In genomic region chr7:27739301-27739913, GRCh38 we compare ENCODE assay signal across 8 cellular contexts. TPM values are rescaled to one million over a fixed set of nuclear protein-coding genes. Genes with fewer than 3 reads are reported as not detected.
DNase-seq lines count a peak whose midpoint lies in the region; ATAC-seq and TF ChIP-seq lines count a peak whose summit lies in the region.

No MANE protein-coding gene starts in this region.

- CTCF ChIA-PET in activated CD8-positive, alpha-beta T cell treated with anti-CD3 and anti-CD28 coated beads, Interleukin-2, amount 10 ng/mL, durations not matched to agents 7 days and 5 days (lab: Charles Lee) = interaction anchor here (0.7 to 1.8 kb wide), 5 partner anchors 14 to 323 kb away, joined by 3 to 4 read pairs (median 3); partner anchors contain the start of gene HIBADH

- peak overlapping the region; percentile 92 for H3K9ac ChIP-seq in HUES6 (ENCODE audit: low read length)

- POLR2A ChIA-PET in activated CD8-positive, alpha-beta T cell treated with anti-CD3 and anti-CD28 coated beads, Interleukin-2, amount 10 ng/mL, durations not matched to agents 7 days and 5 days (lab: Charles Lee) = interaction anchor here (0.6 to 2.7 kb wide), 6 partner anchors 8 to 1527 kb away, joined by 3 to 24 read pairs (median 4); partner anchors contain the start of gene HIBADH

- H3K9me3 ChIP-seq in HUES6 (ENCODE audit: control insufficient read depth, insufficient read depth, low read depth, low read length) = no peaks in the 10 kb centered on the region
- H3K9me3 ChIP-seq in heart right ventricle = no peaks in the 10 kb centered on the region

- H3K9me3 Mint-ChIP-seq in activated CD8-positive, alpha-beta T cell treated with anti-CD3 and anti-CD28 coated beads, Interleukin-2, amount 10 ng/mL, durations not matched to agents 7 days and 5 days (ENCODE audit: insufficient read depth) = no peaks in the 10 kb centered on the region

- peak overlapping the region; percentile 69; the same call in 1 of the 2 replicates for H3K27ac ChIP-seq in HUES6 (ENCODE audit: low read depth, low read length)
- H3K27ac ChIP-seq in heart right ventricle = peak overlapping the region; percentile 89 to 99 (median 96)

- intact Hi-C loops in heart right ventricle (cut with DNase I) = loop anchor here in 2 of 10 donors (5.0 kb wide), 2 partner anchors 67 to 77 kb away; partner anchors contain the start of gene HIBADH (in 1 of the 2)

- DNase-seq in NCI-H1694 (lab: John Stamatoyannopoulos, UW) = peak; percentile 24
- no peak for DNase-seq in NCI-H1694 treated with DMSO at 0.1 percent for 48 hours (lab: John Stamatoyannopoulos, UW)
- no peak for DNase-seq in activated CD8-positive, alpha-beta T cell treated with anti-CD3 and anti-CD28 coated beads, Interleukin-2, amount 10 ng/mL, durations not matched to agents 7 days and 5 days
- no peak for DNase-seq in heart right ventricle
- DNase-seq in skeletal muscle cell (ENCODE audit: low read depth) = no peak
- no peak for DNase-seq in NK-92 (lab: John Stamatoyannopoulos, UW; ENCODE audit: unreplicated experiment)

- WGBS in heart right ventricle, 2 donors = 5% methylated on average over 17 of the region's 17 CpGs

- H3K27me3 ChIP-seq in HUES6 (ENCODE audit: control insufficient read depth, insufficient read depth, low read length) (no peaks in the 10 kb centered on the region), heart right ventricle (no peaks in the 10 kb centered on the region)

- H3K4me1 ChIP-seq in HUES6 (ENCODE audit: control insufficient read depth, insufficient read depth, low read length) (peaks cover 7% of the 10 kb centered on the region; the same call in 1 of the 2 replicates), heart right ventricle (peaks cover 6 to 37% (median 22%) of the 10 kb centered on the region in 9 donors)

- peaks cover 8% of the 10 kb centered on the region for H3K36me3 Mint-ChIP-seq in activated CD8-positive, alpha-beta T cell treated with anti-CD3 and anti-CD28 coated beads, Interleukin-2, amount 10 ng/mL, durations not matched to agents 7 days and 5 days (ENCODE audit: low read depth)

- peak overlapping the region; percentile 98 for H3K27ac Mint-ChIP-seq in activated CD8-positive, alpha-beta T cell treated with anti-CD3 and anti-CD28 coated beads, Interleukin-2, amount 10 ng/mL, durations not matched to agents 7 days and 5 days

- H3K4me1 Mint-ChIP-seq in activated CD8-positive, alpha-beta T cell treated with anti-CD3 and anti-CD28 coated beads, Interleukin-2, amount 10 ng/mL, durations not matched to agents 7 days and 5 days (ENCODE audit: low read depth) = peaks cover 22% of the 10 kb centered on the region

- peaks cover 12% of the 10 kb centered on the region for H3K27me3 Mint-ChIP-seq in activated CD8-positive, alpha-beta T cell treated with anti-CD3 and anti-CD28 coated beads, Interleukin-2, amount 10 ng/mL, durations not matched to agents 7 days and 5 days (ENCODE audit: low read depth)

- H3K4me3 ChIP-seq in HUES6 (ENCODE audit: low read depth, low read length) = peak overlapping the region; percentile 68
- peak overlapping the region; percentile 70 to 94 (median 89) for H3K4me3 ChIP-seq in heart right ventricle
- peak overlapping the region; percentile 98 for H3K4me3 ChIP-seq in skeletal muscle cell (ENCODE audit: low read depth, low read length)

- H3K4me3 Mint-ChIP-seq in activated CD8-positive, alpha-beta T cell treated with anti-CD3 and anti-CD28 coated beads, Interleukin-2, amount 10 ng/mL, durations not matched to agents 7 days and 5 days = peak overlapping the region; percentile 98

- peak; percentile 45 for ATAC-seq in GM21528 (IDR thresholded peaks at IDR 0.05; ENCODE audit: low FRiP score, unreplicated experiment)
- peak; percentile 29 for ATAC-seq in activated CD8-positive, alpha-beta T cell treated with anti-CD3 and anti-CD28 coated beads, Interleukin-2, amount 10 ng/mL, durations not matched to agents 7 days and 5 days
- ATAC-seq in heart right ventricle = peak; percentile 51 to 64 (median 58)

- H3K36me3 ChIP-seq in HUES6 (ENCODE audit: control insufficient read depth, insufficient read depth, low read length) (no peaks in the 10 kb centered on the region), heart right ventricle (no peaks in the 10 kb centered on the region)

- no peak for TF ChIP-seq CTCF in heart right ventricle (IDR thresholded peaks at IDR 0.05)

RNA-seq across cellular contexts. Expression of gene TAX1BP1, which starts 0.6 kb away (rescaled TPM):
- 10 to 100 TPM; 53.1 to 53.9 TPM for total RNA-seq in activated CD8-positive, alpha-beta T cell treated with anti-CD3 and anti-CD28 coated beads, Interleukin-2, amount 10 ng/mL, durations not matched to agents 7 days and 5 days
- 100 to 1,000 TPM; 153 to 190 (median 169) TPM for total RNA-seq in heart right ventricle
- 10 to 100 TPM; 54.0 to 95.3 TPM for polyA plus RNA-seq in heart right ventricle
